Comparison of ENCODE assay signal across 1 cellular context in genomic region chr10:63798599-63799498, GRCh38.
TF ChIP-seq lines count a peak whose summit lies in the region.

No MANE protein-coding gene starts in this region.

TF ChIP-seq in GM23338, 12 proteins besides CTCF, POLR2A, EP300 and RAD21 (continued from another document):
- no peak for TF ChIP-seq REST (IDR thresholded peaks at IDR 0.05; ENCODE audit: unreplicated experiment)
- no peak for TF ChIP-seq EZH2 (IDR thresholded peaks at IDR 0.05; ENCODE audit: low read depth, unreplicated experiment)
- no peak for TF ChIP-seq STAT1 (IDR thresholded peaks at IDR 0.05; ENCODE audit: unreplicated experiment)
- no peak for TF ChIP-seq NANOG (IDR thresholded peaks at IDR 0.05; ENCODE audit: borderline replicate concordance)
- TF ChIP-seq CREB1 (CRISPR knock-in tag; IDR thresholded peaks at IDR 0.05; ENCODE audit: low read depth): no peak
- no peak for TF ChIP-seq POLR2AphosphoS5 (IDR thresholded peaks at IDR 0.05; ENCODE audit: low read depth)
- no peak for TF ChIP-seq ZNF331 (CRISPR knock-in tag; IDR thresholded peaks at IDR 0.05; ENCODE audit: low read depth)
